8 cellular contexts compared by ENCODE assay signal in genomic region chr2:54665436-54665856, GRCh38. TPM values are rescaled to one million over a fixed set of nuclear protein-coding genes. Genes with fewer than 3 reads are reported as not detected.
DNase-seq lines count a peak whose midpoint lies in the region; ATAC-seq and TF ChIP-seq lines count a peak whose summit lies in the region.

No MANE protein-coding gene starts in this region.

- in situ Hi-C loops in ACHN (cut with HindIII; ENCODE audit: low pct_ligation_motif_present, low pct_unique_long_range_greater_than_20kb, low sequenced_read_pairs): no loop called here

- no peak overlapping the region for H3K4me3 Mint-ChIP-seq in activated CD8-positive, alpha-beta T cell treated with anti-CD3 and anti-CD28 coated beads, Interleukin-2, amount 10 ng/mL, durations not matched to agents 7 days and 5 days

- POLR2A ChIA-PET in activated CD8-positive, alpha-beta T cell treated with anti-CD3 and anti-CD28 coated beads, Interleukin-2, amount 10 ng/mL, durations not matched to agents 7 days and 5 days (lab: Charles Lee): interaction anchor here (1.2 to 1.3 kb wide), 2 partner anchors 21 to 107 kb away, joined by 4 to 5 read pairs; no protein-coding TSS in a partner anchor

- ATAC-seq in activated CD8-positive, alpha-beta T cell treated with anti-CD3 and anti-CD28 coated beads, Interleukin-2, amount 10 ng/mL, durations not matched to agents 7 days and 5 days: peak; percentile 77
- no peak for ATAC-seq in gastroesophageal sphincter

- 0 to 21% methylated on average over 2 of the region's 3 CpGs for WGBS in gastroesophageal sphincter (ENCODE audit: low coverage in 1 of 2), 2 donors

- H3K27ac Mint-ChIP-seq in activated CD8-positive, alpha-beta T cell treated with anti-CD3 and anti-CD28 coated beads, Interleukin-2, amount 10 ng/mL, durations not matched to agents 7 days and 5 days: peak overlapping the region; percentile 43

- peak overlapping the region; percentile 81 to 90 (median 86) for H3K27ac ChIP-seq in gastroesophageal sphincter

- TF ChIP-seq POLR2A in gastroesophageal sphincter (IDR thresholded peaks at IDR 0.05): no peak

- no peak for TF ChIP-seq EP300 in gastroesophageal sphincter (IDR thresholded peaks at IDR 0.05)

- CTCF ChIA-PET in activated CD8-positive, alpha-beta T cell treated with anti-CD3 and anti-CD28 coated beads, Interleukin-2, amount 10 ng/mL, durations not matched to agents 7 days and 5 days (lab: Charles Lee): interaction anchor here (0.6 to 4.7 kb wide), 44 partner anchors 8 to 731 kb away, joined by 3 to 131 read pairs (median 4); no protein-coding TSS in a partner anchor

- H3K9me3 Mint-ChIP-seq in activated CD8-positive, alpha-beta T cell treated with anti-CD3 and anti-CD28 coated beads, Interleukin-2, amount 10 ng/mL, durations not matched to agents 7 days and 5 days (ENCODE audit: insufficient read depth): no peaks in the 10 kb centered on the region

- DNase-seq in ACHN (peak; percentile 67), NCI-H2227 (lab: John Stamatoyannopoulos, UW; ENCODE audit: unreplicated experiment) (peak; percentile 71), pons (ENCODE audit: low spot score) (peak; percentile 38), AG08395 (ENCODE audit: low spot score) (no peak), NCI-H1105 (lab: John Stamatoyannopoulos, UW) (no peak)
- peak; percentile 65 for DNase-seq in activated CD8-positive, alpha-beta T cell treated with anti-CD3 and anti-CD28 coated beads, Interleukin-2, amount 10 ng/mL, durations not matched to agents 7 days and 5 days

- no peaks in the 10 kb centered on the region for H3K9me3 ChIP-seq in gastroesophageal sphincter

- no peaks in the 10 kb centered on the region for H3K27me3 Mint-ChIP-seq in activated CD8-positive, alpha-beta T cell treated with anti-CD3 and anti-CD28 coated beads, Interleukin-2, amount 10 ng/mL, durations not matched to agents 7 days and 5 days (ENCODE audit: low read depth)

- H3K36me3 Mint-ChIP-seq in activated CD8-positive, alpha-beta T cell treated with anti-CD3 and anti-CD28 coated beads, Interleukin-2, amount 10 ng/mL, durations not matched to agents 7 days and 5 days (ENCODE audit: low read depth): peaks cover 84% of the 10 kb centered on the region

- no peaks in the 10 kb centered on the region for H3K27me3 ChIP-seq in gastroesophageal sphincter

- H3K4me1 Mint-ChIP-seq in activated CD8-positive, alpha-beta T cell treated with anti-CD3 and anti-CD28 coated beads, Interleukin-2, amount 10 ng/mL, durations not matched to agents 7 days and 5 days (ENCODE audit: low read depth): peaks cover 14% of the 10 kb centered on the region

- H3K4me3 ChIP-seq in gastroesophageal sphincter: no peak overlapping the region

- TF ChIP-seq CTCF in GM12874 (IDR thresholded peaks at IDR 0.05; ENCODE audit: insufficient read depth, low read depth, low read length) (peak; percentile 64), gastroesophageal sphincter (IDR thresholded peaks at IDR 0.05) (peak; percentile 22 to 56 (median 50))

- peaks cover 0 to 76% of the 10 kb centered on the region in 2 donors for H3K36me3 ChIP-seq in gastroesophageal sphincter

- peaks cover 44 to 64% (median 48%) of the 10 kb centered on the region in 3 donors for H3K4me1 ChIP-seq in gastroesophageal sphincter

RNA-seq across cellular contexts. Expression of gene EML6, which starts 58.0 kb away (rescaled TPM):
- 1 to 10 TPM in 1 of 2 experiments, under 1 TPM in 1; 0.78 to 1.3 TPM for total RNA-seq in activated CD8-positive, alpha-beta T cell treated with anti-CD3 and anti-CD28 coated beads, Interleukin-2, amount 10 ng/mL, durations not matched to agents 7 days and 5 days
- total RNA-seq in gastroesophageal sphincter: 1 to 10 TPM in 2 of 4 donors, under 1 TPM in 2; 0.62 to 1.5 (median 1.1) TPM

Comparison
In these comparisons a context has a peak if more than half of its experiments do, and no peak if none do; other contexts are left out.
1. DNase-seq: peak in ACHN (single experiment), NCI-H2227 (single experiment), activated CD8-positive, alpha-beta T cell treated with anti-CD3 and anti-CD28 coated beads, Interleukin-2, amount 10 ng/mL, durations not matched to agents 7 days and 5 days (single experiment) and pons (single experiment); none in AG08395 (single experiment) and NCI-H1105 (single experiment).